11 cellular contexts compared by ENCODE assay signal in genomic region chr9:122819791-122820489, GRCh38. TPM values are rescaled to one million over a fixed set of nuclear protein-coding genes. Genes with fewer than 3 reads are reported as not detected.
DNase-seq lines count a peak whose midpoint lies in the region; ATAC-seq and TF ChIP-seq lines count a peak whose summit lies in the region.
"Had no signal": no experiment of that assay in that cellular context is flagged by ENCODE, and none has a peak within 500 bp of the region (broad histone marks: within the 10 kb centered on the region; RNA-seq: fewer than 3 reads in every experiment).

No MANE protein-coding gene starts in this region.

- peaks cover 33% of the 10 kb centered on the region for H3K4me1 Mint-ChIP-seq in T-helper 2 cell treated with Interferon-gamma antibody and Interleukin-4, amounts not matched to agents 5 μg/mL and 100 μg/mL, for 36 hours (ENCODE audit: low read depth)

- H3K9me3 ChIP-seq in heart left ventricle, result no peaks in the 10 kb centered on the region
- H3K9me3 ChIP-seq in breast epithelium, result no peaks in the 10 kb centered on the region
- no peaks in the 10 kb centered on the region for H3K9me3 ChIP-seq in lung (ENCODE audit: control insufficient read depth in 2 of 2, insufficient read depth in 1 of 2, low read length in 1 of 2)
- H3K9me3 ChIP-seq in upper lobe of right lung, result no peaks in the 10 kb centered on the region

- peaks cover 0 to 79% (median 61%) of the 10 kb centered on the region in 9 donors for H3K36me3 ChIP-seq in heart left ventricle
- no peaks in the 10 kb centered on the region for H3K36me3 ChIP-seq in breast epithelium
- H3K36me3 ChIP-seq in lung (ENCODE audit: control insufficient read depth in 2 of 2, insufficient read depth in 2 of 2, low read length in 2 of 2), result peaks cover 12 to 23% of the 10 kb centered on the region in 2 donors
- H3K36me3 ChIP-seq in upper lobe of right lung, result peaks cover 50% of the 10 kb centered on the region

- H3K27me3 Mint-ChIP-seq in T-helper 2 cell treated with Interferon-gamma antibody and Interleukin-4, amounts not matched to agents 5 μg/mL and 100 μg/mL, for 36 hours (ENCODE audit: low read depth), result no peaks in the 10 kb centered on the region

- no peak for TF ChIP-seq CTCF in heart left ventricle (IDR thresholded peaks at IDR 0.05)
- no peak for TF ChIP-seq CTCF in breast epithelium (IDR thresholded peaks at IDR 0.05)
- TF ChIP-seq CTCF in lung (IDR thresholded peaks at IDR 0.05; ENCODE audit: control extremely low read depth, extremely low read depth), result no peak
- TF ChIP-seq CTCF in upper lobe of right lung (IDR thresholded peaks at IDR 0.05), result no peak

- H3K4me3 ChIP-seq in heart left ventricle, result no peak overlapping the region
- H3K4me3 ChIP-seq in breast epithelium, result no peak overlapping the region
- H3K4me3 ChIP-seq in lung, result no peak overlapping the region
- no peak overlapping the region for H3K4me3 ChIP-seq in upper lobe of right lung
- H3K4me3 ChIP-seq: PC-9 had no signal

- H3K27me3 ChIP-seq in heart left ventricle (no peaks in the 10 kb centered on the region), breast epithelium (no peaks in the 10 kb centered on the region), lung (ENCODE audit: control insufficient read depth, insufficient read depth) (no peaks in the 10 kb centered on the region), upper lobe of right lung (no peaks in the 10 kb centered on the region)

- intact Hi-C loops in heart left ventricle (cut with DNase I) (loop anchor here in 7 of 10 donors (10.0 kb wide), 3 partner anchors 465 to 725 kb away; partner anchors contain the start of gene TTLL11 (in 4 of the 7)), Right ventricle myocardium inferior (cut with DNase I) (loop anchor here (10.0 kb wide), 1 partner anchor 555 kb away; the partner anchor contains the start of genes MRRF and RBM18), breast epithelium (cut with DNase I; ENCODE audit: low total_unique reads) (no loop called here), upper lobe of right lung (cut with DNase I) (no loop called here)

- H3K9me3 Mint-ChIP-seq in T-helper 2 cell treated with Interferon-gamma antibody and Interleukin-4, amounts not matched to agents 5 μg/mL and 100 μg/mL, for 36 hours, result no peaks in the 10 kb centered on the region

- WGBS in heart left ventricle, 4 donors, result 57 to 69% (median 64%) methylated on average over 9 of the region's 9 CpGs
- 65 to 73% methylated on average over 9 of the region's 9 CpGs for WGBS in lung, 2 donors

- peaks cover 0 to 57% (median 20%) of the 10 kb centered on the region in 12 donors for H3K4me1 ChIP-seq in heart left ventricle
- H3K4me1 ChIP-seq in breast epithelium, result no peaks in the 10 kb centered on the region
- peaks cover 4 to 7% of the 10 kb centered on the region in 2 donors for H3K4me1 ChIP-seq in lung (ENCODE audit: control insufficient read depth in 2 of 2, insufficient read depth in 2 of 2, low read length in 2 of 2)
- H3K4me1 ChIP-seq in upper lobe of right lung, result peaks cover 51% of the 10 kb centered on the region

- DNase-seq in heart left ventricle (peak in 1 of 5 donors; percentile 26), Right ventricle myocardium inferior (ENCODE audit: missing footprints) (no peak), breast epithelium (ENCODE audit: low spot score in 2 of 2) (no peak), lung (ENCODE audit: low spot score) (no peak), upper lobe of right lung (no peak)
- DNase-seq in activated CD8-positive, alpha-beta memory T cell treated with anti-CD3 and anti-CD28 coated beads, Interleukin-2, amount 50 U/mL, for 4 hours, result no peak
- no peak for DNase-seq in activated CD4-positive, alpha-beta T cell treated with anti-CD3 and anti-CD28 coated beads, Interleukin-2, amount 50 U/mL, for 4 hours
- no peak for DNase-seq in T-helper 2 cell treated with Interferon-gamma antibody and Interleukin-4, amounts not matched to agents 5 μg/mL and 100 μg/mL, for 36 hours (ENCODE audit: low spot score)
- DNase-seq: activated naive CD4-positive, alpha-beta T cell; kidney glomerular epithelial cell; PC-9 had no signal

- peaks cover 45% of the 10 kb centered on the region for H3K36me3 Mint-ChIP-seq in T-helper 2 cell treated with Interferon-gamma antibody and Interleukin-4, amounts not matched to agents 5 μg/mL and 100 μg/mL, for 36 hours (ENCODE audit: low read depth)

- ATAC-seq in heart left ventricle (peak in 2 of 4 donors; percentile 42 to 75), Right ventricle myocardium inferior (no peak), lung (ENCODE audit: insufficient read depth, low FRiP score) (no peak), upper lobe of right lung (no peak)

- H3K27ac ChIP-seq in heart left ventricle (peak overlapping the region; percentile 12 to 75 (median 45)), breast epithelium (peak overlapping the region; percentile 13 to 63), lung (ENCODE audit: low read depth in 1 of 2, low read length in 1 of 2) (peak overlapping the region; percentile 72 to 79), upper lobe of right lung (peak overlapping the region; percentile 45)
- H3K27ac ChIP-seq: PC-9 had no signal

- no peak overlapping the region for H3K27ac Mint-ChIP-seq in T-helper 2 cell treated with Interferon-gamma antibody and Interleukin-4, amounts not matched to agents 5 μg/mL and 100 μg/mL, for 36 hours

- H3K4me3 Mint-ChIP-seq in T-helper 2 cell treated with Interferon-gamma antibody and Interleukin-4, amounts not matched to agents 5 μg/mL and 100 μg/mL, for 36 hours, result no peak overlapping the region

- no peak for TF ChIP-seq POLR2A in heart left ventricle (IDR thresholded peaks at IDR 0.05)
- TF ChIP-seq POLR2A in breast epithelium (IDR thresholded peaks at IDR 0.05), result no peak

RNA-seq across cellular contexts. Expression of gene PDCL, which starts 8.4 kb away (rescaled TPM):
- total RNA-seq in heart left ventricle (10 to 100 TPM in 3 of 9 donors, 1 to 10 TPM in 6; 6.4 to 12.0 (median 8.4) TPM), Right ventricle myocardium inferior (8.7 TPM), breast epithelium (10 to 100 TPM; 14.2 to 24.9 (median 23.7) TPM), lung (10 to 100 TPM; 19.6 to 30.2 TPM), upper lobe of right lung (24.2 TPM)
- polyA plus RNA-seq in heart left ventricle (1 to 10 TPM; 3.8 to 7.0 TPM), lung (10 to 100 TPM; 10.2 to 11.6 TPM)

RNA-seq across cellular contexts. Expression of gene OR1K1, which starts 20.0 kb away (rescaled TPM):
- total RNA-seq in heart left ventricle (not detected), Right ventricle myocardium inferior (not detected), breast epithelium (not detected), lung (not detected), upper lobe of right lung (not detected)
- polyA plus RNA-seq in heart left ventricle (not detected), lung (not detected)
- total RNA-seq: PC-9 had no signal

RNA-seq across cellular contexts. Expression of gene OR5C1, which starts 31.2 kb away (rescaled TPM):
- not detected for total RNA-seq in heart left ventricle
- polyA plus RNA-seq in heart left ventricle, result not detected
- total RNA-seq in Right ventricle myocardium inferior, result not detected
- total RNA-seq in breast epithelium, result not detected
- not detected for total RNA-seq in lung
- not detected for polyA plus RNA-seq in lung
- total RNA-seq in upper lobe of right lung, result not detected
- total RNA-seq: PC-9 had no signal

Comparison
In these comparisons a context has a peak if more than half of its experiments do, and no peak if none do; other contexts are left out.
1. intact Hi-C loops: an anchor here in heart left ventricle (10.0 kb wide) and Right ventricle myocardium inferior (10.0 kb wide); none called in breast epithelium and upper lobe of right lung.